In genomic region chr17:9890124-9890523, GRCh38 we compare ENCODE assay signal across 8 cellular contexts. TPM values are rescaled to one million over a fixed set of nuclear protein-coding genes. Genes with fewer than 3 reads are reported as not detected.
DNase-seq lines count a peak whose midpoint lies in the region; ATAC-seq and TF ChIP-seq lines count a peak whose summit lies in the region.

No MANE protein-coding gene starts in this region.

- H3K9me2 ChIP-seq in hepatocyte (replicated peaks; ENCODE audit: insufficient read depth) = no peaks in the 10 kb centered on the region

- H3K27ac Mint-ChIP-seq in T-helper 2 cell treated with Interferon-gamma antibody and Interleukin-4, amounts not matched to agents 5 μg/mL and 100 μg/mL, for 36 hours = no peak overlapping the region

- ATAC-seq in GM21360 (IDR thresholded peaks at IDR 0.05; ENCODE audit: unreplicated experiment) = peak; percentile 68

- no peaks in the 10 kb centered on the region for H3K4me1 ChIP-seq in hepatocyte (ENCODE audit: insufficient read depth)
- no peaks in the 10 kb centered on the region for H3K4me1 ChIP-seq in Peyer's patch

- H3K9me3 ChIP-seq in hepatocyte (ENCODE audit: low read depth) (no peaks in the 10 kb centered on the region), Peyer's patch (no peaks in the 10 kb centered on the region)

- no peak overlapping the region for H3K4me2 ChIP-seq in hepatocyte

- DNase-seq in AG08395 (ENCODE audit: low spot score) (peak; percentile 46), RWPE1 (ENCODE audit: low spot score) (peak; percentile 60), hepatocyte (ENCODE audit: low spot score) (peak; percentile 35), COLO668 (lab: John Stamatoyannopoulos, UW; ENCODE audit: unreplicated experiment) (no peak), Peyer's patch (no peak), occipital lobe (lab: John Stamatoyannopoulos, UW) (no peak)
- DNase-seq in T-helper 2 cell treated with Interferon-gamma antibody and Interleukin-4, amounts not matched to agents 5 μg/mL and 100 μg/mL, for 36 hours (ENCODE audit: low spot score) = no peak

- no peaks in the 10 kb centered on the region for H3K36me3 ChIP-seq in hepatocyte (replicated peaks; ENCODE audit: insufficient read depth, low read depth)
- no peaks in the 10 kb centered on the region for H3K36me3 ChIP-seq in Peyer's patch

- no peak overlapping the region for H3K27ac ChIP-seq in RWPE1
- no peak overlapping the region for H3K27ac ChIP-seq in hepatocyte
- H3K27ac ChIP-seq in Peyer's patch = no peak overlapping the region

- no peaks in the 10 kb centered on the region for H4K20me1 ChIP-seq in hepatocyte (ENCODE audit: insufficient read depth, poor library complexity, severe bottlenecking)

- no peaks in the 10 kb centered on the region for H3K79me2 ChIP-seq in hepatocyte

- CTCF ChIA-PET in RWPE1 (lab: Yijun Ruan, JAX) = interaction anchor here (0.7 to 1.1 kb wide), 2 partner anchors 27 to 59 kb away, joined by 3 read pairs; no protein-coding TSS in a partner anchor

- H3K27me3 Mint-ChIP-seq in T-helper 2 cell treated with Interferon-gamma antibody and Interleukin-4, amounts not matched to agents 5 μg/mL and 100 μg/mL, for 36 hours (ENCODE audit: low read depth) = no peaks in the 10 kb centered on the region

- no peak overlapping the region for H2AFZ ChIP-seq in hepatocyte

- 31% methylated on average over 2 of the region's 2 CpGs for WGBS in hepatocyte (ENCODE audit: low lambda C conversion rate, missing lambda C conversion rate)

- H3K36me3 Mint-ChIP-seq in T-helper 2 cell treated with Interferon-gamma antibody and Interleukin-4, amounts not matched to agents 5 μg/mL and 100 μg/mL, for 36 hours (ENCODE audit: low read depth) = no peaks in the 10 kb centered on the region

- no peaks in the 10 kb centered on the region for H3K9me3 Mint-ChIP-seq in T-helper 2 cell treated with Interferon-gamma antibody and Interleukin-4, amounts not matched to agents 5 μg/mL and 100 μg/mL, for 36 hours

- no peak for TF ChIP-seq POLR2A in Peyer's patch (IDR thresholded peaks at IDR 0.05)

- H3K4me3 Mint-ChIP-seq in T-helper 2 cell treated with Interferon-gamma antibody and Interleukin-4, amounts not matched to agents 5 μg/mL and 100 μg/mL, for 36 hours = no peak overlapping the region

- H3K27me3 ChIP-seq in hepatocyte (no peaks in the 10 kb centered on the region), Peyer's patch (no peaks in the 10 kb centered on the region)

- H3K4me1 Mint-ChIP-seq in T-helper 2 cell treated with Interferon-gamma antibody and Interleukin-4, amounts not matched to agents 5 μg/mL and 100 μg/mL, for 36 hours (ENCODE audit: low read depth) = no peaks in the 10 kb centered on the region

- TF ChIP-seq CTCF in RWPE1 (conservative IDR thresholded peaks at IDR 0.05; ENCODE audit: low read depth) = 0 out of 2 replicates have a peak, but pooled peaks have one; percentile 16
- peak; percentile 41 for TF ChIP-seq CTCF in hepatocyte (IDR thresholded peaks at IDR 0.05; ENCODE audit: poor library complexity)
- TF ChIP-seq CTCF in Peyer's patch (IDR thresholded peaks at IDR 0.05) = peak in 1 of 6 experiments; percentile 4

- POLR2A ChIA-PET in RWPE1 (lab: Yijun Ruan, JAX; ENCODE audit: low non-redundant PET) = no interaction called here

- no peak overlapping the region for H3K4me3 ChIP-seq in hepatocyte
- H3K4me3 ChIP-seq in Peyer's patch = no peak overlapping the region

RNA-seq across cellular contexts. Expression of gene RCVRN, which starts 14.9 kb away (rescaled TPM):
- total RNA-seq in hepatocyte (0.07 TPM in 1 of 2 replicates, not detected in the other), Peyer's patch (not detected), occipital lobe (0.16 TPM)
- polyA plus RNA-seq in hepatocyte = 0.50 TPM in 1 of 2 replicates, not detected in the other

Comparison
In these comparisons a context has a peak if more than half of its experiments do, and no peak if none do; other contexts are left out.
1. DNase-seq: peak in AG08395 (single experiment), RWPE1 (single experiment) and hepatocyte (single experiment); none in COLO668 (single experiment), Peyer's patch (0 of 3), occipital lobe (single experiment) and T-helper 2 cell treated with Interferon-gamma antibody and Interleukin-4, amounts not matched to agents 5 μg/mL and 100 μg/mL, for 36 hours (single experiment).